In the genomic region with DNA sequence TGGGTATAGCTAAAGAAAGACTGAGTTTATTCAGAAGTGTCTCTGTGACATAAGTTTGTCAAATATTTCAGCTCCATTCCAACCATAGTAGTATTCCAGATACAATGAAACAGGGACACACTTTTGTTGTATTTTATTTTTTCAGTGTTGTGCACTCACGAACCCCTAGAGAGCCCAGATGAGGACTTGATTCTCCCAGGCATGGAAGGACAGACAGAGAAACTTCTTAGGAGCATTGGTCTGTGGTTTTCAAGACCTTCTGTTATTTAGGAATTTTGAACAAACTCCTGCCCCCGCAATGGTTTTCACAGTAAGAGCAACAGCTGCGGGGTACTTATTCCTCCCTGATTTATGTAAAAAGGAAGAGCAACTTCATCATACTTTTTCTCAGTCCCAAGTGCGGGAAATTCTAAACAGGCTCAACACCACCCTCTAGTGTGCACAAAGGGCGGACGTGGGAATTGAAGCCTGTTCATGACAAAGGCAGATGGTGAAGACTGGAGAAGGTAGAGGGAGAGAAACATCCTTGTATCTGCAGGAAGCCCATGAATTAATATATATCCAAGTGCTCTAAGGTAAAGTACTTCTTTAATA, we compare ENCODE assay signal across 8 cellular contexts.
DNase-seq lines count a peak whose midpoint lies in the region; ATAC-seq and TF ChIP-seq lines count a peak whose summit lies in the region.

No MANE protein-coding gene starts in this region.

- no peak overlapping the region for H3K9ac ChIP-seq in parathyroid adenoma

- H3K36me3 ChIP-seq in gastroesophageal sphincter (no peaks in the 10 kb centered on the region), parathyroid adenoma (ENCODE audit: control insufficient read depth, insufficient read depth, low read length) (no peaks in the 10 kb centered on the region)

- DNase-seq in Right ventricle myocardium inferior (ENCODE audit: missing footprints) = no peak
- DNase-seq in cardiac septum (ENCODE audit: low spot score) = no peak
- peak; percentile 68 for DNase-seq in NCI-H460 (ENCODE audit: extremely low read depth, low read depth)
- peak; percentile 49 to 51 for DNase-seq in activated T-cell treated with anti-CD3 and anti-CD28 coated beads, Interleukin-2, amount 50 U/mL, for 48 hours

- H3K9me3 ChIP-seq in gastroesophageal sphincter = no peaks in the 10 kb centered on the region
- H3K9me3 ChIP-seq in parathyroid adenoma (ENCODE audit: control insufficient read depth, low read length) = no peaks in the 10 kb centered on the region

- H2AFZ ChIP-seq in parathyroid adenoma = no peak overlapping the region

- ATAC-seq in Right ventricle myocardium inferior (peak; percentile 70), HG02981 (IDR thresholded peaks at IDR 0.05; ENCODE audit: unreplicated experiment) (peak; percentile 50), gastroesophageal sphincter (peak; percentile 55), HG02885 (IDR thresholded peaks at IDR 0.05; ENCODE audit: poor library complexity, unreplicated experiment) (no peak)

- no peaks in the 10 kb centered on the region for H3K4me1 ChIP-seq in gastroesophageal sphincter
- H3K4me1 ChIP-seq in parathyroid adenoma = no peaks in the 10 kb centered on the region

- H3K27ac ChIP-seq in gastroesophageal sphincter = no peak overlapping the region
- no peak overlapping the region for H3K27ac ChIP-seq in parathyroid adenoma

- no peak overlapping the region for H3K4me2 ChIP-seq in parathyroid adenoma (ENCODE audit: low read length)

- H3K27me3 ChIP-seq in gastroesophageal sphincter = no peaks in the 10 kb centered on the region
- no peaks in the 10 kb centered on the region for H3K27me3 ChIP-seq in parathyroid adenoma (ENCODE audit: control insufficient read depth, insufficient read depth, low read length)

- no peak for TF ChIP-seq POLR2A in gastroesophageal sphincter (IDR thresholded peaks at IDR 0.05)

- TF ChIP-seq CTCF in gastroesophageal sphincter (IDR thresholded peaks at IDR 0.05) (peak in 3 of 4 experiments; percentile 47 to 53 (median 51)), parathyroid adenoma (IDR thresholded peaks at IDR 0.05) (peak; percentile 23)

- 10 to 21% methylated on average over 2 to 6 of the region's 6 CpGs for WGBS in gastroesophageal sphincter (ENCODE audit: low coverage in 1 of 2), 2 donors

- no peaks in the 10 kb centered on the region for H3K79me2 ChIP-seq in parathyroid adenoma

- intact Hi-C loops in Right ventricle myocardium inferior (cut with DNase I) = no loop called here
- intact Hi-C loops in cardiac septum (cut with DNase I) = loop anchor here (10.0 kb wide), 1 partner anchor 285 kb away; the partner anchor contains the start of gene IGF1

- no peak for TF ChIP-seq EP300 in gastroesophageal sphincter (IDR thresholded peaks at IDR 0.05)

- H3K4me3 ChIP-seq in gastroesophageal sphincter (no peak overlapping the region), parathyroid adenoma (ENCODE audit: low read depth, low read length) (no peak overlapping the region)

Comparison
In these comparisons a context has a peak if more than half of its experiments do, and no peak if none do; other contexts are left out.
1. DNase-seq: peak in NCI-H460 (single experiment) and activated T-cell treated with anti-CD3 and anti-CD28 coated beads, Interleukin-2, amount 50 U/mL, for 48 hours (2 of 2); none in Right ventricle myocardium inferior (single experiment) and cardiac septum (single experiment).